8 cellular contexts compared by ENCODE assay signal in genomic region chr1:64223329-64224151, GRCh38. TPM values are rescaled to one million over a fixed set of nuclear protein-coding genes. Genes with fewer than 3 reads are reported as not detected.
DNase-seq lines count a peak whose midpoint lies in the region; ATAC-seq and TF ChIP-seq lines count a peak whose summit lies in the region.

No MANE protein-coding gene starts in this region.

- H3K9me3 ChIP-seq in naive thymus-derived CD4-positive, alpha-beta T cell (ENCODE audit: control insufficient read depth in 2 of 3, low read length in 3 of 3), result no peaks in the 10 kb centered on the region
- H3K9me3 ChIP-seq in esophagus squamous epithelium (no peaks in the 10 kb centered on the region), left ventricle myocardium inferior (replicated peaks) (no peaks in the 10 kb centered on the region), ovary (no peaks in the 10 kb centered on the region)

- CTCF ChIA-PET in naive thymus-derived CD4-positive, alpha-beta T cell (lab: Charles Lee), result no interaction called here

- TF ChIP-seq POLR2A in esophagus squamous epithelium (IDR thresholded peaks at IDR 0.05) (no peak), ovary (IDR thresholded peaks at IDR 0.05) (no peak)

- ATAC-seq in GM18868 (IDR thresholded peaks at IDR 0.05; ENCODE audit: unreplicated experiment) (peak; percentile 86), HG02885 (IDR thresholded peaks at IDR 0.05; ENCODE audit: poor library complexity, unreplicated experiment) (peak; percentile 78)
- ATAC-seq in naive thymus-derived CD4-positive, alpha-beta T cell, result peak; percentile 16

- no peak overlapping the region for H3K4me3 Mint-ChIP-seq in naive thymus-derived CD4-positive, alpha-beta T cell

- H3K27ac Mint-ChIP-seq in naive thymus-derived CD4-positive, alpha-beta T cell, result no peak overlapping the region

- intact Hi-C loops in naive thymus-derived CD4-positive, alpha-beta T cell (cut with micrococcal nuclease), result no loop called here
- intact Hi-C loops in esophagus squamous epithelium (cut with DNase I), result no loop called here
- intact Hi-C loops in left ventricle myocardium inferior (cut with micrococcal nuclease), result no loop called here
- intact Hi-C loops in ovary (cut with DNase I), result no loop called here

- 52 to 56% methylated on average over 7 of the region's 7 CpGs for WGBS in esophagus squamous epithelium, 2 donors
- WGBS in ovary, 3 donors, result 76% methylated on average over 7 of the region's 7 CpGs

- TF ChIP-seq EP300 in ovary (IDR thresholded peaks at IDR 0.05), result no peak

- H3K27ac ChIP-seq in naive thymus-derived CD4-positive, alpha-beta T cell (ENCODE audit: low read depth, low read length), result no peak overlapping the region
- H3K27ac ChIP-seq in esophagus squamous epithelium, result no peak overlapping the region
- no peak overlapping the region for H3K27ac ChIP-seq in left ventricle myocardium inferior (replicated peaks)
- no peak overlapping the region for H3K27ac ChIP-seq in ovary

- peaks cover 0 to 8% (median 0%) of the 10 kb centered on the region in 7 donors for H3K4me1 Mint-ChIP-seq in naive thymus-derived CD4-positive, alpha-beta T cell

- H3K4me1 ChIP-seq in naive thymus-derived CD4-positive, alpha-beta T cell (ENCODE audit: control insufficient read depth in 2 of 2, insufficient read depth in 2 of 2, low read length in 2 of 2), result no peaks in the 10 kb centered on the region
- no peaks in the 10 kb centered on the region for H3K4me1 ChIP-seq in esophagus squamous epithelium
- H3K4me1 ChIP-seq in left ventricle myocardium inferior, result no peaks in the 10 kb centered on the region
- H3K4me1 ChIP-seq in ovary (ENCODE audit: insufficient read depth), result no peaks in the 10 kb centered on the region

- TF ChIP-seq CTCF in esophagus squamous epithelium (IDR thresholded peaks at IDR 0.05) (no peak), left ventricle myocardium inferior (IDR thresholded peaks at IDR 0.05; ENCODE audit: borderline replicate concordance) (no peak), ovary (IDR thresholded peaks at IDR 0.05) (no peak)

- no peaks in the 10 kb centered on the region for H3K36me3 Mint-ChIP-seq in naive thymus-derived CD4-positive, alpha-beta T cell

- no peaks in the 10 kb centered on the region for H3K27me3 ChIP-seq in naive thymus-derived CD4-positive, alpha-beta T cell (ENCODE audit: control insufficient read depth in 2 of 2, insufficient read depth in 2 of 2, low read length in 2 of 2)
- H3K27me3 ChIP-seq in esophagus squamous epithelium, result no peaks in the 10 kb centered on the region
- H3K27me3 ChIP-seq in left ventricle myocardium inferior (ENCODE audit: low read depth), result no peaks in the 10 kb centered on the region
- no peaks in the 10 kb centered on the region for H3K27me3 ChIP-seq in ovary

- POLR2A ChIA-PET in naive thymus-derived CD4-positive, alpha-beta T cell (lab: Charles Lee), result no interaction called here

- DNase-seq in T1000 (lab: John Stamatoyannopoulos, UW) (peak; percentile 54), esophagus squamous epithelium (lab: John Stamatoyannopoulos, UW) (no peak), left ventricle myocardium inferior (no peak), ovary (no peak), NK-92 (lab: John Stamatoyannopoulos, UW; ENCODE audit: unreplicated experiment) (no peak)
- DNase-seq in naive thymus-derived CD4-positive, alpha-beta T cell, result no peak

- H3K9me3 Mint-ChIP-seq in naive thymus-derived CD4-positive, alpha-beta T cell, result no peaks in the 10 kb centered on the region

- H3K36me3 ChIP-seq in naive thymus-derived CD4-positive, alpha-beta T cell (ENCODE audit: control insufficient read depth in 2 of 3, insufficient read depth in 3 of 3, low read length in 3 of 3), result no peaks in the 10 kb centered on the region
- H3K36me3 ChIP-seq in esophagus squamous epithelium (no peaks in the 10 kb centered on the region), left ventricle myocardium inferior (no peaks in the 10 kb centered on the region), ovary (no peaks in the 10 kb centered on the region)

- H3K27me3 Mint-ChIP-seq in naive thymus-derived CD4-positive, alpha-beta T cell, result peaks cover 9 to 32% (median 16%) of the 10 kb centered on the region in 5 donors

- H3K4me3 ChIP-seq in naive thymus-derived CD4-positive, alpha-beta T cell (ENCODE audit: low read length), result no peak overlapping the region
- H3K4me3 ChIP-seq in esophagus squamous epithelium, result no peak overlapping the region
- no peak overlapping the region for H3K4me3 ChIP-seq in left ventricle myocardium inferior
- H3K4me3 ChIP-seq in ovary, result no peak overlapping the region

RNA-seq across cellular contexts. Expression of gene UBE2U, which starts 20.1 kb away (rescaled TPM):
- not detected for total RNA-seq in naive thymus-derived CD4-positive, alpha-beta T cell
- not detected for polyA plus RNA-seq in naive thymus-derived CD4-positive, alpha-beta T cell
- not detected for total RNA-seq in esophagus squamous epithelium
- 0.85 TPM for total RNA-seq in left ventricle myocardium inferior
- not detected for total RNA-seq in ovary
- not detected for polyA plus RNA-seq in ovary

Comparison
In these comparisons a context has a peak if more than half of its experiments do, and no peak if none do; other contexts are left out.
1. ATAC-seq: peak in every context shown above with its lines; median percentile 86 in GM18868; 78 in HG02885; 16 in naive thymus-derived CD4-positive, alpha-beta T cell.